8 cellular contexts compared by ENCODE assay signal in genomic region chr10:129375912-129376311, GRCh38.
"Had no signal": no experiment of that assay in that cellular context is flagged by ENCODE, and none has a peak within 500 bp of the region (broad histone marks: within the 10 kb centered on the region; RNA-seq: fewer than 3 reads in every experiment).

No MANE protein-coding gene starts in this region.

- H3K36me3 ChIP-seq: HAP-1 had no signal

- H3K4me3 Mint-ChIP-seq: IgD-negative memory B cell had no signal

- H3K4me1 ChIP-seq: HAP-1 had no signal

- H3K9me3 Mint-ChIP-seq: IgD-negative memory B cell had no signal

- H3K4me1 Mint-ChIP-seq: IgD-negative memory B cell had no signal

- H3K9me3 ChIP-seq: HAP-1 had no signal

- H3K27ac ChIP-seq: GM23248, HL-60 had no signal

- H3K4me3 ChIP-seq: GM23248, HAP-1 had no signal

- H3K27ac Mint-ChIP-seq: IgD-negative memory B cell had no signal

- FAIRE-seq: HepG2 had no signal

- DNase-seq: GM23248, GOT3, H7, KBM-7 had no signal
